34 cellular contexts compared by ENCODE assay signal in the genomic region with DNA sequence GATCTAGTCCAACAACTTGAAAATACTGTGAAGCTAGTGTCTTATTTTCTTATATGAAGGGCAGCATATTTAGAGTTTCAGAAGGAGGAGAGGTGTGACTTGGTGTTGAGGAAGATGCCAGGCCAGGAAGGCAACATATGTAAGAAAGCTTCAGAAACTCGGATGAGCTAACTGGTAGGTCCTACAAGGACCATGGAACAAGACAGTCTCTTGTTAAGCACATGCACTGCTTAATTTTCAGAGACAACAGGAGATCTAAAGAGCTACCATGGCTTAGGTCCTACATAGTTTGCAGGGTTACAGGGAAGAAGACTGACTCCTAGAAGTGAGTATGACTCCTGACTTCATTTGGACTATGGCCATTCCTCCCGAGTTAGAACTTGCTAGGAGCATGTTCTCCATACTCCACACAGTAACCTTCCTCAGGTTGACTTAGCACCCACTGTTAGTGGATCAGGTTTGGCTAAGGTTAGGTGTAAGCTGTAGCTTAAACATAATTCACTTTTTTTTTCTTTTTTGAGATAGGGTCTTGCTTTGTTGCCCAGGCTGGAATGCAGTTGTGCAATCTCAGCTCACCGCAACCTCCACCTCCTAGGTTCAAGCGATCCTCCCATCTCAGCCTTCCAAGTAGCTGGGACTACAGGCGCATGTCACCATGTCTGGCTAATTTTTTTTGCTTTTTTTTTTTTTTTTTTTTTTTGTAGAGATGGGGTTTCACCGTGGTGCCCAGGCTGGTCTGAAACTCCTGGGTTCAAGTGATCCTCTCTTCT.
"Had no signal": no experiment of that assay in that cellular context is flagged by ENCODE, and none has a peak within 500 bp of the region (broad histone marks: within the 10 kb centered on the region; RNA-seq: fewer than 3 reads in every experiment).

No MANE protein-coding gene starts in this region.

- H3K9me3 Mint-ChIP-seq: activated CD4-positive, alpha-beta memory T cell treated with anti-CD3 and anti-CD28 coated beads for 36 hours; activated CD4-positive, alpha-beta T cell treated with anti-CD3 and anti-CD28 coated beads, Interleukin-2, amount 10 ng/mL, durations not matched to agents 24 days and 14 days; activated T-cell treated with anti-CD3 and anti-CD28 coated beads, Interleukin-2, amount 50 U/mL, for 72 hours; effector memory CD8-positive, alpha-beta T cell; T-helper 2 cell treated with Interferon-gamma antibody and Interleukin-4, amounts not matched to agents 5 μg/mL and 100 μg/mL, for 36 hours had no signal

- H3K4me1 ChIP-seq: foreskin keratinocyte had no signal

- H3K27me3 Mint-ChIP-seq: activated CD4-positive, alpha-beta memory T cell treated with anti-CD3 and anti-CD28 coated beads for 36 hours; activated CD4-positive, alpha-beta T cell treated with anti-CD3 and anti-CD28 coated beads for 36 hours; activated CD4-positive, alpha-beta T cell treated with anti-CD3 and anti-CD28 coated beads, Interleukin-2, amount 10 ng/mL, durations not matched to agents 24 days and 14 days; activated CD8-positive, alpha-beta memory T cell treated with anti-CD3 and anti-CD28 coated beads, Interleukin-2, amount 10 ng/mL, durations not matched to agents 7 days and 5 days; activated naive CD8-positive, alpha-beta T cell had no signal

- H3K27ac ChIP-seq: brain microvascular endothelial cell, epithelial cell of prostate, esophagus muscularis mucosa, foreskin keratinocyte, gastrocnemius medialis, heart left ventricle, WERI-Rb-1 had no signal

- DNase-seq: activated CD4-positive, alpha-beta memory T cell treated with anti-CD3 and anti-CD28 coated beads for 36 hours; activated CD4-positive, alpha-beta T cell treated with anti-CD3 and anti-CD28 coated beads for 36 hours; activated CD4-positive, alpha-beta T cell treated with anti-CD3 and anti-CD28 coated beads, Interleukin-2, amount 10 ng/mL, durations not matched to agents 24 days and 14 days; activated CD4-positive, CD25-positive, alpha-beta regulatory T cell; activated CD4-positive, CD25-positive, alpha-beta regulatory T cell treated with anti-CD3 and anti-CD28 coated beads, Interleukin-2, amount 50 U/mL, for 72 hours; activated CD8-positive, alpha-beta memory T cell treated with anti-CD3 and anti-CD28 coated beads, Interleukin-2, amount 10 ng/mL, durations not matched to agents 7 days and 5 days; activated CD8-positive, alpha-beta memory T cell treated with anti-CD3 and anti-CD28 coated beads, Interleukin-2, amount 50 U/mL, for 4 hours; activated CD8-positive, alpha-beta T cell treated with anti-CD3 and anti-CD28 coated beads, Interleukin-2, amount 10 ng/mL, durations not matched to agents 7 days and 5 days; activated gamma-delta T cell; activated naive CD4-positive, alpha-beta T cell treated with anti-CD3 and anti-CD28 coated beads, Interleukin-2, amount 50 U/mL, for 16 hours; activated naive CD4-positive, alpha-beta T cell treated with Interleukin-2 at 50 U/mL for 16 hours; activated T-cell treated with anti-CD3 and anti-CD28 coated beads, Interleukin-2, amount 50 U/mL, for 1 hour; activated T-cell treated with anti-CD3 and anti-CD28 coated beads, Interleukin-2, amount 50 U/mL, for 72 hours; amniotic stem cell; anterior cingulate cortex; brain microvascular endothelial cell; caudate nucleus; cortex of kidney; dermis blood vessel endothelial cell; effector CD4-positive, alpha-beta T cell; effector memory CD8-positive, alpha-beta T cell; foreskin keratinocyte; gastrocnemius medialis; glutamatergic neuron; heart left ventricle; T1000; WERI-Rb-1 had no signal

- H3K4me3 ChIP-seq: esophagus muscularis mucosa, gastrocnemius medialis, heart left ventricle had no signal

- ATAC-seq: activated CD4-positive, alpha-beta T cell treated with anti-CD3 and anti-CD28 coated beads for 36 hours; activated CD8-positive, alpha-beta memory T cell treated with anti-CD3 and anti-CD28 coated beads, Interleukin-2, amount 10 ng/mL, durations not matched to agents 7 days and 5 days; activated CD8-positive, alpha-beta T cell treated with anti-CD3 and anti-CD28 coated beads, Interleukin-2, amount 10 ng/mL, durations not matched to agents 7 days and 5 days; activated T-cell treated with anti-CD3 and anti-CD28 coated beads, Interleukin-2, amount 50 U/mL, for 72 hours; effector memory CD8-positive, alpha-beta T cell; foreskin keratinocyte; gastrocnemius medialis; heart left ventricle had no signal

- H3K4me3 Mint-ChIP-seq: activated CD4-positive, alpha-beta memory T cell treated with anti-CD3 and anti-CD28 coated beads for 36 hours; activated CD4-positive, alpha-beta T cell treated with anti-CD3 and anti-CD28 coated beads for 36 hours; activated CD4-positive, alpha-beta T cell treated with anti-CD3 and anti-CD28 coated beads, Interleukin-2, amount 10 ng/mL, durations not matched to agents 24 days and 14 days; activated CD8-positive, alpha-beta memory T cell treated with anti-CD3 and anti-CD28 coated beads, Interleukin-2, amount 10 ng/mL, durations not matched to agents 7 days and 5 days; activated CD8-positive, alpha-beta T cell treated with anti-CD3 and anti-CD28 coated beads, Interleukin-2, amount 10 ng/mL, durations not matched to agents 7 days and 5 days; activated naive CD8-positive, alpha-beta T cell; activated T-cell treated with anti-CD3 and anti-CD28 coated beads, Interleukin-2, amount 50 U/mL, for 72 hours; effector memory CD8-positive, alpha-beta T cell; T-helper 2 cell treated with Interferon-gamma antibody and Interleukin-4, amounts not matched to agents 5 μg/mL and 100 μg/mL, for 36 hours had no signal

- H3K27ac Mint-ChIP-seq: activated CD4-positive, alpha-beta memory T cell treated with anti-CD3 and anti-CD28 coated beads for 36 hours; activated CD4-positive, alpha-beta T cell treated with anti-CD3 and anti-CD28 coated beads for 36 hours; activated CD4-positive, alpha-beta T cell treated with anti-CD3 and anti-CD28 coated beads, Interleukin-2, amount 10 ng/mL, durations not matched to agents 24 days and 14 days; activated CD8-positive, alpha-beta memory T cell treated with anti-CD3 and anti-CD28 coated beads, Interleukin-2, amount 10 ng/mL, durations not matched to agents 7 days and 5 days; activated CD8-positive, alpha-beta T cell treated with anti-CD3 and anti-CD28 coated beads, Interleukin-2, amount 10 ng/mL, durations not matched to agents 7 days and 5 days; activated naive CD8-positive, alpha-beta T cell; activated T-cell treated with anti-CD3 and anti-CD28 coated beads, Interleukin-2, amount 50 U/mL, for 72 hours; effector memory CD8-positive, alpha-beta T cell; T-helper 2 cell treated with Interferon-gamma antibody and Interleukin-4, amounts not matched to agents 5 μg/mL and 100 μg/mL, for 36 hours had no signal

- H3K36me3 Mint-ChIP-seq: activated CD4-positive, alpha-beta memory T cell treated with anti-CD3 and anti-CD28 coated beads for 36 hours; activated naive CD8-positive, alpha-beta T cell had no signal

- H3K9me3 ChIP-seq: esophagus muscularis mucosa, gastrocnemius medialis, heart left ventricle had no signal

- H3K36me3 ChIP-seq: brain microvascular endothelial cell had no signal

- H3K27me3 ChIP-seq: brain microvascular endothelial cell, esophagus muscularis mucosa, foreskin keratinocyte, gastrocnemius medialis, heart left ventricle had no signal

- FAIRE-seq: astrocyte, colon, endothelial cell of umbilical vein had no signal
